In the genomic region with DNA sequence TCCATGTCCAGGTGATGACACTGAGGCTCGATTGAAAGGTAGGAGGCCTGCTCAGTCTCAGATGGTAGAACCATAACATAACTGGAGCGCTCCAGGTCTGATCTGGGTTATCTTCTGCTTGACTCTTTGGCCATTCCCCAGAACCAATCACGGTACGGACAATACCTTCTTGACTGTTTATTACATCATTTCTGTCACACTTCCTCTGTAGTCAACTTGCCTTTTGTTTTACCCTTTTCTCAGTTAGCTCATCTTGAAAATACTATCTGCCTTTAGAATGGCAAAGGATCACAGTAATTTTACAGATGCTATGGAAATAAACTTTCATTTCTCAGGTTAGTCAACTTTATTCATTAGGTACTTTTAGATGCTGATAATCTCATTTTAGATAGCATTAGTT, we compare ENCODE assay signal across 27 cellular contexts.
DNase-seq lines count a peak whose midpoint lies in the region; ATAC-seq, FAIRE-seq and TF ChIP-seq lines count a peak whose summit lies in the region.
"Had no signal": no experiment of that assay in that cellular context is flagged by ENCODE, and none has a peak within 500 bp of the region (broad histone marks: within the 10 kb centered on the region; RNA-seq: fewer than 3 reads in every experiment).

No MANE protein-coding gene starts in this region.

- in situ Hi-C loops in GM13976 (cut with MboI; ENCODE audit: low sequenced_read_pairs, unreplicated experiment) = no loop called here

- peak; percentile 28 for DNase-seq in GM13976 (ENCODE audit: low spot score)
- no peak for DNase-seq in HTR-8/SVneo (ENCODE audit: insufficient read length, low spot score)
- DNase-seq in NOMO-1 treated with DMSO at 0.1 percent for 48 hours (lab: John Stamatoyannopoulos, UW; ENCODE audit: unreplicated experiment) = no peak
- DNase-seq in NCI-H1436 (lab: John Stamatoyannopoulos, UW) = no peak
- DNase-seq in COR-L47 (lab: John Stamatoyannopoulos, UW) = no peak
- DNase-seq: activated CD4-positive, alpha-beta memory T cell treated with anti-CD3 and anti-CD28 coated beads for 36 hours; activated CD4-positive, alpha-beta T cell treated with anti-CD3 and anti-CD28 coated beads for 1 hour; activated naive CD4-positive, alpha-beta T cell treated with anti-CD3 and anti-CD28 coated beads, Interleukin-2, amount 10 ng/mL, durations not matched to agents 7 days and 5 days; adrenal gland; body of pancreas; CD8-positive, alpha-beta T cell; dermis blood vessel endothelial cell; KBM-7; left lung; NCI-H1092 treated with DMSO at 0.1 percent for 48 hours; NCI-H1930; NCI-H2227 treated with DMSO at 0.1 percent for 48 hours; NCI-H526; substantia nigra had no signal

- peak; percentile 48 for FAIRE-seq in HTR-8/SVneo (lab: Jason Lieb, UNC)
- FAIRE-seq: islet of Langerhans had no signal

- TF ChIP-seq CTCF in GM13976 (IDR thresholded peaks at IDR 0.05; ENCODE audit: borderline replicate concordance, control extremely low read depth, extremely low read depth, insufficient read depth, missing control alignments) = no peak

- peak; percentile 36 for ATAC-seq in GM18868 (IDR thresholded peaks at IDR 0.05; ENCODE audit: unreplicated experiment)
- peak; percentile 37 for ATAC-seq in GM21717 (IDR thresholded peaks at IDR 0.05; ENCODE audit: unreplicated experiment)
- ATAC-seq in HG03354 (IDR thresholded peaks at IDR 0.05; ENCODE audit: poor library complexity, severe bottlenecking, unreplicated experiment) = no peak
- ATAC-seq: activated T-helper 17 cell treated with anti-CD3 and anti-CD28 coated beads, Interleukin-2, amount 50 U/mL, for 72 hours; body of pancreas; CD8-positive, alpha-beta T cell; esophagus mucosa; left lung; Right ventricle myocardium inferior; stimulated activated memory B cell treated with anti-CD40 and anti-IgM and Interleukin-4, amounts not matched to agents 10 μg/mL and 1 μg/mL and 100 μg/mL, for 72 hours had no signal
